In the genomic region with DNA sequence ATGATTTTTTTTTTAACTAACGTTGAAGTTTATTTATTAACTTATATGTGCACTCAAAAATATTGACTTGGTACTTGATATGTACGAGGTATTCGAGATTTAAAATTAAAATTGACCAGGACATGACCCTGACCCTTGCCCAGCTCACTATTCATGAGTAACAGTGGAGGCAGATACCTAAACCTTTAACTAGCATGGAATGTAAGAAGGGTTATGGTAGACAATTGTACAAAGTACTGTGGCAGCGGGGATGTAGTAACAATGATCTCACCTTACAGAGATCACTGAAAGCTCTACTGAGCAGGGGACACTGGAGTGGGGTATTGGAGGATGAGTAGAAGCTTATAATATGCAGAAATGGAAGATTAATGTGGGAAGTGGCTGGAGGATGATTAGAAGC, we compare ENCODE assay signal across 15 cellular contexts.
A peak's percentile ranks its signal among the peaks of the same experiment; 100 is the strongest.
DNase-seq lines count a peak whose midpoint lies in the region; TF ChIP-seq lines count a peak whose summit lies in the region.
"Had no signal": no experiment of that assay in that cellular context is flagged by ENCODE, and none has a peak within 500 bp of the region (broad histone marks: within the 10 kb centered on the region; RNA-seq: fewer than 3 reads in every experiment).

No MANE protein-coding gene starts in this region.

- peaks cover 13% of the 10 kb centered on the region for H3F3A ChIP-seq in neural progenitor cell (ENCODE audit: low read depth)

- no peak overlapping the region for H2AFZ ChIP-seq in neural progenitor cell (replicated peaks)

- POLR2A ChIA-PET in HEK293 (lab: Yijun Ruan, JAX), result no interaction called here

- no peak overlapping the region for H3K27ac Mint-ChIP-seq in neural progenitor cell
- no peak overlapping the region for H3K27ac Mint-ChIP-seq in mesothelial cell of epicardium
- H3K27ac Mint-ChIP-seq: CD4-positive, alpha-beta memory T cell had no signal

- no peaks in the 10 kb centered on the region for H3K36me3 ChIP-seq in HEK293 (ENCODE audit: control insufficient read depth in 2 of 2, insufficient read depth in 1 of 2, low read length in 2 of 2)
- H3K36me3 ChIP-seq in neural progenitor cell, result no peaks in the 10 kb centered on the region

- H3K9me3 Mint-ChIP-seq in neural progenitor cell (peaks cover 11% of the 10 kb centered on the region), mesothelial cell of epicardium (peaks cover 18% of the 10 kb centered on the region)

- no peaks in the 10 kb centered on the region for H3K79me2 ChIP-seq in neural progenitor cell (ENCODE audit: low read depth)

- DNase-seq in DMS53 (lab: John Stamatoyannopoulos, UW), result peak; percentile 47
- peak; percentile 35 for DNase-seq in epithelial cell of proximal tubule (ENCODE audit: low read depth)
- no peak for DNase-seq in neural progenitor cell (ENCODE audit: low spot score)
- DNase-seq in EL, result no peak
- no peak for DNase-seq in HUDEP-2 (lab: John Stamatoyannopoulos, UW; ENCODE audit: unreplicated experiment in 76 of 76)
- no peak for DNase-seq in mesothelial cell of epicardium (ENCODE audit: low spot score in 2 of 2, unreplicated experiment in 2 of 2)
- DNase-seq: CD4-positive, alpha-beta memory T cell; DND-41; GDM1; NCI-H1105 treated with DMSO at 0.1 percent for 48 hours; NCI-H1694 treated with DMSO at 0.1 percent for 48 hours; NCI-H2171 treated with DMSO at 0.1 percent for 48 hours; NCI-H510A had no signal

- H3K36me3 Mint-ChIP-seq in neural progenitor cell, result no peaks in the 10 kb centered on the region
- H3K36me3 Mint-ChIP-seq in mesothelial cell of epicardium, result no peaks in the 10 kb centered on the region
- H3K36me3 Mint-ChIP-seq: CD4-positive, alpha-beta memory T cell had no signal

- H3K9ac ChIP-seq in neural progenitor cell, result no peak overlapping the region

- H3K4me3 ChIP-seq in HEK293 (ENCODE audit: low read depth, low read length), result no peak overlapping the region
- no peak overlapping the region for H3K4me3 ChIP-seq in epithelial cell of proximal tubule (ENCODE audit: low read depth, low read length)
- no peak overlapping the region for H3K4me3 ChIP-seq in neural progenitor cell
- H3K4me3 ChIP-seq: SK-N-MC had no signal

- H3K4me3 Mint-ChIP-seq in neural progenitor cell, result no peak overlapping the region
- no peak overlapping the region for H3K4me3 Mint-ChIP-seq in mesothelial cell of epicardium
- H3K4me3 Mint-ChIP-seq: CD4-positive, alpha-beta memory T cell had no signal

- H3K4me1 Mint-ChIP-seq in neural progenitor cell, result peaks cover 19% of the 10 kb centered on the region
- no peaks in the 10 kb centered on the region for H3K4me1 Mint-ChIP-seq in mesothelial cell of epicardium
- H3K4me1 Mint-ChIP-seq: CD4-positive, alpha-beta memory T cell had no signal

- TF ChIP-seq CTCF in HEK293 (tag by site-specific recombination; IDR thresholded peaks at IDR 0.05) (no peak), epithelial cell of proximal tubule (conservative IDR thresholded peaks at IDR 0.05; ENCODE audit: low read depth, low read length) (no peak), neural progenitor cell (IDR thresholded peaks at IDR 0.05) (no peak), mesothelial cell of epicardium (IDR thresholded peaks at IDR 0.05; ENCODE audit: unreplicated experiment) (no peak)

- no peak overlapping the region for H3K27ac ChIP-seq in HEK293 (ENCODE audit: extremely low read depth, low read depth, low read length)
- no peak overlapping the region for H3K27ac ChIP-seq in neural progenitor cell
- H3K27ac ChIP-seq: SK-N-MC had no signal

- H3K4me2 ChIP-seq in neural progenitor cell, result peak overlapping the region; percentile 55

- CTCF ChIA-PET in HEK293 (lab: Yijun Ruan, JAX), result interaction anchor here (0.6 kb wide), 1 partner anchor 61 kb away, joined by 3 read pairs; the partner anchor contains the start of gene ADRA2A

- peaks cover 16% of the 10 kb centered on the region for H3K27me3 ChIP-seq in neural progenitor cell

- no peaks in the 10 kb centered on the region for H4K20me1 ChIP-seq in neural progenitor cell (ENCODE audit: low read depth)

- H3K27me3 Mint-ChIP-seq in neural progenitor cell (ENCODE audit: insufficient read depth, low read depth) (peaks cover 6% of the 10 kb centered on the region), mesothelial cell of epicardium (ENCODE audit: low read depth) (peaks cover 54% of the 10 kb centered on the region)

- no peaks in the 10 kb centered on the region for H3K9me3 ChIP-seq in HEK293 (ENCODE audit: control insufficient read depth, insufficient read depth, low read depth, low read length)
- H3K9me3 ChIP-seq in neural progenitor cell (ENCODE audit: low read depth), result no peaks in the 10 kb centered on the region

- H3K4me1 ChIP-seq in HEK293 (ENCODE audit: control insufficient read depth, insufficient read depth, low read length) (no peaks in the 10 kb centered on the region), neural progenitor cell (peaks cover 17% of the 10 kb centered on the region)

TF ChIP-seq in HEK293, 187 proteins besides CTCF, POLR2A, EP300 and RAD21:
- TF ChIP-seq ZFP3 (tag by site-specific recombination; IDR thresholded peaks at IDR 0.05; ENCODE audit: low read depth), result 0 out of 2 replicates have a peak, but pooled peaks have one; percentile 43
- TF ChIP-seq PRDM2 (tag by site-specific recombination; IDR thresholded peaks at IDR 0.05; ENCODE audit: borderline replicate concordance), result no peak
- TF ChIP-seq, protein P1, sequence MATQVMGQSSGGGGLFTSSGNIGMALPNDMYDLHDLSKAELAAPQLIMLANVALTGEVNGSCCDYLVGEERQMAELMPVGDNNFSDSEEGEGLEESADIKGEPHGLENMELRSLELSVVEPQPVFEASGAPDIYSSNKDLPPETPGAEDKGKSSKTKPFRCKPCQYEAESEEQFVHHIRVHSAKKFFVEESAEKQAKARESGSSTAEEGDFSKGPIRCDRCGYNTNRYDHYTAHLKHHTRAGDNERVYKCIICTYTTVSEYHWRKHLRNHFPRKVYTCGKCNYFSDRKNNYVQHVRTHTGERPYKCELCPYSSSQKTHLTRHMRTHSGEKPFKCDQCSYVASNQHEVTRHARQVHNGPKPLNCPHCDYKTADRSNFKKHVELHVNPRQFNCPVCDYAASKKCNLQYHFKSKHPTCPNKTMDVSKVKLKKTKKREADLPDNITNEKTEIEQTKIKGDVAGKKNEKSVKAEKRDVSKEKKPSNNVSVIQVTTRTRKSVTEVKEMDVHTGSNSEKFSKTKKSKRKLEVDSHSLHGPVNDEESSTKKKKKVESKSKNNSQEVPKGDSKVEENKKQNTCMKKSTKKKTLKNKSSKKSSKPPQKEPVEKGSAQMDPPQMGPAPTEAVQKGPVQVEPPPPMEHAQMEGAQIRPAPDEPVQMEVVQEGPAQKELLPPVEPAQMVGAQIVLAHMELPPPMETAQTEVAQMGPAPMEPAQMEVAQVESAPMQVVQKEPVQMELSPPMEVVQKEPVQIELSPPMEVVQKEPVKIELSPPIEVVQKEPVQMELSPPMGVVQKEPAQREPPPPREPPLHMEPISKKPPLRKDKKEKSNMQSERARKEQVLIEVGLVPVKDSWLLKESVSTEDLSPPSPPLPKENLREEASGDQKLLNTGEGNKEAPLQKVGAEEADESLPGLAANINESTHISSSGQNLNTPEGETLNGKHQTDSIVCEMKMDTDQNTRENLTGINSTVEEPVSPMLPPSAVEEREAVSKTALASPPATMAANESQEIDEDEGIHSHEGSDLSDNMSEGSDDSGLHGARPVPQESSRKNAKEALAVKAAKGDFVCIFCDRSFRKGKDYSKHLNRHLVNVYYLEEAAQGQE (tag by site-specific recombination; IDR thresholded peaks at IDR 0.05), result no peak

Comparison
In these comparisons a context has a peak if more than half of its experiments do, and no peak if none do; other contexts are left out.
1. DNase-seq: peak in DMS53 (single experiment) and epithelial cell of proximal tubule (single experiment); none in neural progenitor cell (single experiment), EL (single experiment), HUDEP-2 (0 of 76) and mesothelial cell of epicardium (0 of 2).